1 cellular context compared by ENCODE assay signal in genomic region chr6:722608-723007, GRCh38.
TF ChIP-seq lines count a peak whose summit lies in the region.

No MANE protein-coding gene starts in this region.

TF ChIP-seq in SK-N-SH, 30 proteins besides CTCF, POLR2A, EP300 and RAD21 (continued from another document):
- no peak for TF ChIP-seq PBX3 (IDR thresholded peaks at IDR 0.05)
- TF ChIP-seq TCF12 (IDR thresholded peaks at IDR 0.05): no peak
- no peak for TF ChIP-seq RXRA (IDR thresholded peaks at IDR 0.05; ENCODE audit: borderline replicate concordance, low read depth)
- TF ChIP-seq POLR2AphosphoS5 (IDR thresholded peaks at IDR 0.05; ENCODE audit: low read depth, low read length): no peak
- TF ChIP-seq REST (IDR thresholded peaks at IDR 0.05; ENCODE audit: low read depth, low read length): no peak
- TF ChIP-seq ZBTB33 (IDR thresholded peaks at IDR 0.05; ENCODE audit: borderline replicate concordance, low read depth): no peak
- TF ChIP-seq TEAD4 (IDR thresholded peaks at IDR 0.05; ENCODE audit: borderline replicate concordance, insufficient read depth): no peak
- no peak for TF ChIP-seq FOXJ3 (CRISPR knock-in tag; IDR thresholded peaks at IDR 0.05)
- TF ChIP-seq MXI1 (IDR thresholded peaks at IDR 0.05; ENCODE audit: low read depth, low read length): no peak
